In genomic region chr2:237895544-237896506, GRCh38 we compare ENCODE assay signal across 9 cellular contexts. TPM values are rescaled to one million over a fixed set of nuclear protein-coding genes. Genes with fewer than 3 reads are reported as not detected.
DNase-seq lines count a peak whose midpoint lies in the region; ATAC-seq, FAIRE-seq and TF ChIP-seq lines count a peak whose summit lies in the region.
"Had no signal": no experiment of that assay in that cellular context is flagged by ENCODE, and none has a peak within 500 bp of the region (broad histone marks: within the 10 kb centered on the region; RNA-seq: fewer than 3 reads in every experiment).

No MANE protein-coding gene starts in this region.

- H3K27ac Mint-ChIP-seq in dendritic cell treated with granulocyte-macrophage colony-stimulating factor and Interleukin-4, amounts not matched to agents 40 ng/mL and 50 ng/mL, for 4 days: peak overlapping the region; percentile 85

- no peaks in the 10 kb centered on the region for H3K27me3 Mint-ChIP-seq in dendritic cell treated with granulocyte-macrophage colony-stimulating factor and Interleukin-4, amounts not matched to agents 40 ng/mL and 50 ng/mL, for 4 days
- H3K27me3 Mint-ChIP-seq: CD4-positive, alpha-beta memory T cell had no signal

- ATAC-seq in A549 (peak; percentile 30 to 53; a peak in 4 of 6 replicates), GM19452 (IDR thresholded peaks at IDR 0.05; ENCODE audit: unreplicated experiment) (no peak), GM19395 (IDR thresholded peaks at IDR 0.05; ENCODE audit: unreplicated experiment) (no peak)

- no peak for TF ChIP-seq RAD21 in A549 (conservative IDR thresholded peaks at IDR 0.05 in 1 of 2, IDR thresholded peaks at IDR 0.05 in 1 of 2)

- POLR2A ChIA-PET in A549 (lab: Yijun Ruan, JAX): no interaction called here

- peaks cover 69% of the 10 kb centered on the region for H3K36me3 Mint-ChIP-seq in dendritic cell treated with granulocyte-macrophage colony-stimulating factor and Interleukin-4, amounts not matched to agents 40 ng/mL and 50 ng/mL, for 4 days (ENCODE audit: low read depth)
- H3K36me3 Mint-ChIP-seq: CD4-positive, alpha-beta memory T cell had no signal

- no peaks in the 10 kb centered on the region for H3K27me3 ChIP-seq in muscle layer of colon (ENCODE audit: control insufficient read depth in 1 of 2, insufficient read depth in 2 of 2, low read length in 2 of 2)

- DNase-seq in A549 (ENCODE audit: low read depth in 1 of 2, low spot score in 1 of 2): no peak
- DNase-seq in NCI-H1694 (lab: John Stamatoyannopoulos, UW): peak; percentile 75
- DNase-seq in GM13977 (ENCODE audit: low spot score): no peak
- DNase-seq in HCEC 1CT: no peak
- DNase-seq: CD4-positive, alpha-beta memory T cell had no signal

- 67% methylated on average over 21 of the region's 27 CpGs for WGBS in A549 (ENCODE audit: missing lambda C conversion rate)

- peaks cover 13% of the 10 kb centered on the region for H3K36me3 ChIP-seq in muscle layer of colon (ENCODE audit: insufficient read depth, low read length)

- intact Hi-C loops in dendritic cell treated with granulocyte-macrophage colony-stimulating factor and Interleukin-4, amounts not matched to agents 40 ng/mL and 50 ng/mL, for 4 days (cut with micrococcal nuclease): no loop called here

- H3K27ac ChIP-seq in A549 (peak overlapping the region in 1 of 2 experiments; percentile 63; a peak in 2 of 6 replicates), muscle layer of colon (ENCODE audit: low read depth, low read length) (peak overlapping the region; percentile 95)

- TF ChIP-seq CTCF in A549 (IDR thresholded peaks at IDR 0.05): no peak
- TF ChIP-seq CTCF in GM13977 (IDR thresholded peaks at IDR 0.05; ENCODE audit: extremely low read depth, insufficient read depth, missing control alignments): no peak

- FAIRE-seq in A549 (lab: Jason Lieb, UNC): no peak

- H3K9me3 Mint-ChIP-seq in dendritic cell treated with granulocyte-macrophage colony-stimulating factor and Interleukin-4, amounts not matched to agents 40 ng/mL and 50 ng/mL, for 4 days: no peaks in the 10 kb centered on the region

- no peak for TF ChIP-seq POLR2A in A549 (IDR thresholded peaks at IDR 0.05; ENCODE audit: low read length)

- no peak overlapping the region for H3K4me2 ChIP-seq in A549

- H3K4me1 ChIP-seq in A549 (no peaks in the 10 kb centered on the region), muscle layer of colon (ENCODE audit: insufficient read depth, low read length) (peaks cover 75% of the 10 kb centered on the region)

- in situ Hi-C loops in GM13977 (cut with MboI; ENCODE audit: low pct_unique_long_range_greater_than_20kb, low sequenced_read_pairs, unreplicated experiment): no loop called here

- no peak overlapping the region for H3K4me3 ChIP-seq in A549
- H3K4me3 ChIP-seq in muscle layer of colon (ENCODE audit: low read depth in 1 of 2, low read length in 2 of 2): no peak overlapping the region

- TF ChIP-seq EP300 in A549 (IDR thresholded peaks at IDR 0.05): no peak

- CTCF ChIA-PET in A549 (lab: Yijun Ruan, JAX): interaction anchor here (1.1 kb wide), 1 partner anchor 27 kb away, joined by 3 read pairs; no protein-coding TSS in a partner anchor

- H3K4me3 Mint-ChIP-seq in dendritic cell treated with granulocyte-macrophage colony-stimulating factor and Interleukin-4, amounts not matched to agents 40 ng/mL and 50 ng/mL, for 4 days: no peak overlapping the region
- H3K4me3 Mint-ChIP-seq: CD4-positive, alpha-beta memory T cell had no signal

- peak overlapping the region; percentile 31 for H3K9ac ChIP-seq in muscle layer of colon (ENCODE audit: low read length)

- H3K4me1 Mint-ChIP-seq in dendritic cell treated with granulocyte-macrophage colony-stimulating factor and Interleukin-4, amounts not matched to agents 40 ng/mL and 50 ng/mL, for 4 days (ENCODE audit: low read depth): peaks cover 80% of the 10 kb centered on the region

- H3K9me3 ChIP-seq in A549 (no peaks in the 10 kb centered on the region), muscle layer of colon (ENCODE audit: low read length) (no peaks in the 10 kb centered on the region)

TF ChIP-seq in A549, 52 proteins besides CTCF, POLR2A, EP300 and RAD21:
- TF ChIP-seq FOSB (CRISPR knock-in tag; IDR thresholded peaks at IDR 0.05) (no peak), SREBF2 (IDR thresholded peaks at IDR 0.05) (no peak), MAFK (IDR thresholded peaks at IDR 0.05; ENCODE audit: partially characterized antibody) (no peak), RNF2 (IDR thresholded peaks at IDR 0.05; ENCODE audit: borderline replicate concordance, low read depth) (no peak)

RNA-seq across cellular contexts. Expression of gene RAMP1, which starts 36.4 kb away (rescaled TPM):
- polyA plus RNA-seq in A549 (2011; rRNA removed) (not detected in 2 replicates), A549 (2017; fragmentation: RNase III; extraction: RNeasy Plus Mini Kit Qiagen cat#74134 plus additional on column Dnase treatment) (not detected in 3 replicates)
- polyA plus RNA-seq in A549 (2012; cell fraction: cytosol; rRNA removed): not detected in 2 replicates
- polyA plus RNA-seq in A549 (2012; cell fraction: nucleus; rRNA removed): not detected in 2 replicates
- polyA minus RNA-seq in A549 (2011; rRNA and poly(A)+ RNA removed): not detected in 2 replicates

Comparison
In these comparisons a context has a peak if more than half of its experiments do, and no peak if none do; other contexts are left out.
1. ATAC-seq: peak in A549 (2 of 2); none in GM19452 (single experiment) and GM19395 (single experiment).